ENCODE assay signal across 1 cellular context in genomic region chr1:83065952-83066727, GRCh38.
A peak's percentile ranks its signal among the peaks of the same experiment; 100 is the strongest.
TF ChIP-seq lines count a peak whose summit lies in the region.

No MANE protein-coding gene starts in this region.

TF ChIP-seq in HEK293, 187 proteins besides CTCF, POLR2A, EP300 and RAD21 (continued from another document and continues in another):
- TF ChIP-seq INSM2 (tag by site-specific recombination; IDR thresholded peaks at IDR 0.05) (no peak), HOXA7 (CRISPR knock-in tag; IDR thresholded peaks at IDR 0.05; ENCODE audit: borderline replicate concordance) (no peak), ZNF529 (tag by site-specific recombination; IDR thresholded peaks at IDR 0.05; ENCODE audit: insufficient replicate concordance) (no peak), ZNF747 (tag by site-specific recombination; IDR thresholded peaks at IDR 0.05) (no peak), ZNF521 (tag by site-specific recombination; IDR thresholded peaks at IDR 0.05) (no peak), ZNF354C (tag by site-specific recombination; IDR thresholded peaks at IDR 0.05; ENCODE audit: borderline replicate concordance, low read depth) (no peak), ZNF398 (tag by site-specific recombination; IDR thresholded peaks at IDR 0.05) (no peak), ZSCAN30 (tag by site-specific recombination; IDR thresholded peaks at IDR 0.05) (no peak), GFI1B (tag by site-specific recombination; IDR thresholded peaks at IDR 0.05) (no peak), ZNF654 (tag by site-specific recombination; IDR thresholded peaks at IDR 0.05; ENCODE audit: low read depth) (no peak), ZNF114 (tag by site-specific recombination; IDR thresholded peaks at IDR 0.05) (0 out of 2 replicates have a peak, but pooled peaks have one; percentile 33), ZNF121 (tag by site-specific recombination; IDR thresholded peaks at IDR 0.05) (no peak), ZNF148 (tag by site-specific recombination; IDR thresholded peaks at IDR 0.05; ENCODE audit: borderline replicate concordance) (no peak), ZNF138 (tag by site-specific recombination; IDR thresholded peaks at IDR 0.05; ENCODE audit: borderline replicate concordance) (no peak), ZNF211 (tag by site-specific recombination; IDR thresholded peaks at IDR 0.05; ENCODE audit: low read depth) (no peak), ZNF221 (tag by site-specific recombination; IDR thresholded peaks at IDR 0.05; ENCODE audit: borderline replicate concordance) (no peak), ZBTB1 (tag by site-specific recombination; IDR thresholded peaks at IDR 0.05) (no peak), ZFP3 (tag by site-specific recombination; IDR thresholded peaks at IDR 0.05; ENCODE audit: low read depth) (no peak), ZNF37A (tag by site-specific recombination; IDR thresholded peaks at IDR 0.05) (peak; percentile 77; the same call in 1 of the 2 replicates), ZBTB49 (tag by site-specific recombination; IDR thresholded peaks at IDR 0.05; ENCODE audit: low read depth) (no peak), ZBTB44 (tag by site-specific recombination; IDR thresholded peaks at IDR 0.05) (peak; percentile 77), SCRT2 (tag by site-specific recombination; IDR thresholded peaks at IDR 0.05) (no peak), ZNF791 (tag by site-specific recombination; IDR thresholded peaks at IDR 0.05) (no peak), ZNF549 (tag by site-specific recombination; IDR thresholded peaks at IDR 0.05) (peak; percentile 63; the same call in 1 of the 2 replicates), ZNF362 (tag by site-specific recombination; IDR thresholded peaks at IDR 0.05) (no peak), ZNF18 (tag by site-specific recombination; IDR thresholded peaks at IDR 0.05) (no peak), ZNF558 (tag by site-specific recombination; IDR thresholded peaks at IDR 0.05) (no peak), ZNF548 (tag by site-specific recombination; IDR thresholded peaks at IDR 0.05) (no peak), ZNF580 (tag by site-specific recombination; IDR thresholded peaks at IDR 0.05) (no peak), RBAK (tag by site-specific recombination; IDR thresholded peaks at IDR 0.05) (no peak), ZSCAN18 (tag by site-specific recombination; IDR thresholded peaks at IDR 0.05) (no peak), ZNF311 (tag by site-specific recombination; IDR thresholded peaks at IDR 0.05; ENCODE audit: borderline replicate concordance) (no peak), ZNF704 (tag by site-specific recombination; IDR thresholded peaks at IDR 0.05) (no peak), ZBTB26 (tag by site-specific recombination; optimal IDR thresholded peaks at IDR 0.05) (no peak), ZNF280D (tag by site-specific recombination; IDR thresholded peaks at IDR 0.05) (no peak), ZNF510 (tag by site-specific recombination; IDR thresholded peaks at IDR 0.05; ENCODE audit: insufficient replicate concordance) (peak; percentile 4), ZNF658 (tag by site-specific recombination; IDR thresholded peaks at IDR 0.05) (no peak), ZNF19 (tag by site-specific recombination; IDR thresholded peaks at IDR 0.05; ENCODE audit: low read depth) (no peak), ZNF2 (tag by site-specific recombination; IDR thresholded peaks at IDR 0.05) (no peak), GLI4 (tag by site-specific recombination; IDR thresholded peaks at IDR 0.05) (no peak), HOXC10 (CRISPR knock-in tag; IDR thresholded peaks at IDR 0.05) (no peak)
